Comparison of ENCODE assay signal across 9 cellular contexts in genomic region chr1:10338047-10338446, GRCh38.
DNase-seq lines count a peak whose midpoint lies in the region; ATAC-seq, FAIRE-seq and TF ChIP-seq lines count a peak whose summit lies in the region.
"Had no signal": no experiment of that assay in that cellular context is flagged by ENCODE, and none has a peak within 500 bp of the region (broad histone marks: within the 10 kb centered on the region; RNA-seq: fewer than 3 reads in every experiment).

No MANE protein-coding gene starts in this region.

- no peak overlapping the region for H3K4me3 ChIP-seq in K562
- H3K4me3 ChIP-seq: skin epidermis had no signal

- intact Hi-C loops in K562 (cut with micrococcal nuclease), result loop anchor here (1.0 kb wide), 1 partner anchor 129 kb away; no protein-coding TSS in a partner anchor

- peak; percentile 47 to 73 for TF ChIP-seq RAD21 in K562 (CRISPR knock-in tag; conservative IDR thresholded peaks at IDR 0.05 in 1 of 2, IDR thresholded peaks at IDR 0.05 in 1 of 2)

- H3K79me2 ChIP-seq in K562 (ENCODE audit: control insufficient read depth, insufficient read depth, low read length), result no peaks in the 10 kb centered on the region

- H3K27ac ChIP-seq in K562 (ENCODE audit: extremely low read depth, low read depth, low read length), result no peak overlapping the region
- H3K27ac ChIP-seq: skin epidermis had no signal

- peak; percentile 91 for ATAC-seq in K562
- no peak for ATAC-seq in HG03457 (IDR thresholded peaks at IDR 0.05; ENCODE audit: unreplicated experiment)
- no peak for ATAC-seq in GM21786 (IDR thresholded peaks at IDR 0.05; ENCODE audit: unreplicated experiment)

- peaks cover 22% of the 10 kb centered on the region; the same call in 2 of the 3 replicates for H3K36me3 ChIP-seq in K562 (ENCODE audit: control insufficient read depth, insufficient read depth, low read length)

- no peak overlapping the region for H2AFZ ChIP-seq in K562 (ENCODE audit: low read depth, low read length)

- CTCF ChIA-PET in K562 (lab: Yijun Ruan, JAX; ENCODE audit: low intra/inter-chr PET ratio), result interaction anchor here (0.6 kb wide), 1 partner anchor 354 kb away, joined by 3 read pairs; no protein-coding TSS in a partner anchor

- no peak for FAIRE-seq in K562 (lab: Jason Lieb, UNC)

- H3K4me2 ChIP-seq in K562 (ENCODE audit: insufficient read depth, low read length), result no peak overlapping the region

- peaks cover 0 to 9% of the 10 kb centered on the region in 2 experiments; a peak in 2 of 5 replicates for H3K4me1 ChIP-seq in K562 (replicated peaks in 1 of 2; ENCODE audit: control insufficient read depth in 2 of 2, insufficient read depth in 2 of 2, low read length in 2 of 2)

- in situ Hi-C loops in K562 (cut with MboI), result no loop called here

- 29% methylated on average over 2 of the region's 2 CpGs for WGBS in K562 (ENCODE audit: insufficient coverage, low coverage, missing lambda C conversion rate)

- H3K27me3 ChIP-seq in K562 (ENCODE audit: control insufficient read depth in 2 of 2, insufficient read depth in 2 of 2, low read length in 2 of 2), result no peaks in the 10 kb centered on the region

- no peak overlapping the region for H3K9ac ChIP-seq in K562 (ENCODE audit: insufficient read depth in 1 of 2, low read depth in 2 of 2, low read length in 2 of 2)

- BruUV-seq in K562 (replicated peaks; lab: Mats Ljungman, UMichigan), result no TSS peak

- no peaks in the 10 kb centered on the region for H3K9me3 ChIP-seq in K562 (replicated peaks; ENCODE audit: control insufficient read depth, insufficient read depth, low read depth, low read length)

- POLR2A ChIA-PET in K562 (lab: Yijun Ruan, JAX), result interaction anchor here (1.1 kb wide), 1 partner anchor 12 kb away, joined by 3 read pairs; no protein-coding TSS in a partner anchor

- H3K9me1 ChIP-seq in K562 (ENCODE audit: control insufficient read depth, insufficient read depth, low read length), result no peaks in the 10 kb centered on the region

- DNase-seq in AML-193 (lab: John Stamatoyannopoulos, UW) (peak; percentile 18 to 27), GM19240 (ENCODE audit: insufficient read length, low spot score) (peak; percentile 64), RPMI7951 (ENCODE audit: low read depth) (peak; percentile 29), K562 (ENCODE audit: extremely low read depth in 1 of 4, low spot score in 3 of 4) (peak; percentile 46 to 63 (median 60)), iPS-NIHi11 (ENCODE audit: low spot score) (peak; percentile 75)
- peak; percentile 2 to 23 (median 16) for DNase-seq in stimulated activated CD4-positive, alpha-beta T cell treated with anti-CD3 and anti-CD28 coated beads, Interleukin-12 subunit alpha, Interleukin-12 subunit beta, amount 100 ng/mL, for 48 hours (ENCODE audit: low read depth in 2 of 3, low spot score in 1 of 3)

- no peak for TF ChIP-seq POLR2A in K562 (conservative IDR thresholded peaks at IDR 0.05)

- TF ChIP-seq CTCF in K562 (IDR thresholded peaks at IDR 0.05 in 2 of 3, conservative IDR thresholded peaks at IDR 0.05 in 1 of 3; ENCODE audit: insufficient read depth in 2 of 3, low read depth in 1 of 3, low read length in 3 of 3), result peak; percentile 78 to 86 (median 82)

- no peak for TF ChIP-seq EP300 in K562 (IDR thresholded peaks at IDR 0.05; ENCODE audit: low read length)

- H4K20me1 ChIP-seq in K562 (replicated peaks; ENCODE audit: control insufficient read depth, insufficient read depth, low read length), result no peaks in the 10 kb centered on the region

TF ChIP-seq in K562, 482 proteins besides CTCF, POLR2A, EP300 and RAD21:
- TF ChIP-seq, protein P1, sequence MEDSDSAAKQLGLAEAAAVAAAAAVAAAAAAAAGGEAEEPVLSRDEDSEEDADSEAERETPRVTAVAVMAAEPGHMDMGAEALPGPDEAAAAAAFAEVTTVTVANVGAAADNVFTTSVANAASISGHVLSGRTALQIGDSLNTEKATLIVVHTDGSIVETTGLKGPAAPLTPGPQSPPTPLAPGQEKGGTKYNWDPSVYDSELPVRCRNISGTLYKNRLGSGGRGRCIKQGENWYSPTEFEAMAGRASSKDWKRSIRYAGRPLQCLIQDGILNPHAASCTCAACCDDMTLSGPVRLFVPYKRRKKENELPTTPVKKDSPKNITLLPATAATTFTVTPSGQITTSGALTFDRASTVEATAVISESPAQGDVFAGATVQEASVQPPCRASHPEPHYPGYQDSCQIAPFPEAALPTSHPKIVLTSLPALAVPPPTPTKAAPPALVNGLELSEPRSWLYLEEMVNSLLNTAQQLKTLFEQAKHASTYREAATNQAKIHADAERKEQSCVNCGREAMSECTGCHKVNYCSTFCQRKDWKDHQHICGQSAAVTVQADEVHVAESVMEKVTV (CRISPR knock-in tag; IDR thresholded peaks at IDR 0.05), result peak; percentile 30; the same call in 1 of the 2 replicates
- TF ChIP-seq SMC3 (conservative IDR thresholded peaks at IDR 0.05; ENCODE audit: insufficient read depth, low read depth, low read length) (peak; percentile 70), ARID2 (IDR thresholded peaks at IDR 0.05) (0 out of 2 replicates have a peak, but pooled peaks have one; percentile 23)
- TF ChIP-seq, protein P2, sequence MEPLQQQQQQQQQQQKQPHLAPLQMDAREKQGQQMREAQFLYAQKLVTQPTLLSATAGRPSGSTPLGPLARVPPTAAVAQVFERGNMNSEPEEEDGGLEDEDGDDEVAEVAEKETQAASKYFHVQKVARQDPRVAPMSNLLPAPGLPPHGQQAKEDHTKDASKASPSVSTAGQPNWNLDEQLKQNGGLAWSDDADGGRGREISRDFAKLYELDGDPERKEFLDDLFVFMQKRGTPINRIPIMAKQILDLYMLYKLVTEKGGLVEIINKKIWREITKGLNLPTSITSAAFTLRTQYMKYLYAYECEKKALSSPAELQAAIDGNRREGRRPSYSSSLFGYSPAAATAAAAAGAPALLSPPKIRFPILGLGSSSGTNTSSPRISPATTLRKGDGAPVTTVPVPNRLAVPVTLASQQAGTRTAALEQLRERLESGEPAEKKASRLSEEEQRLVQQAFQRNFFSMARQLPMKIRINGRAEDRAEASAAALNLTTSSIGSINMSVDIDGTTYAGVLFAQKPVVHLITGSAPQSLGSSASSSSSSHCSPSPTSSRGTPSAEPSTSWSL (CRISPR knock-in tag; IDR thresholded peaks at IDR 0.05; ENCODE audit: borderline replicate concordance), result no peak

Comparison
In these comparisons a context has a peak if more than half of its experiments do, and no peak if none do; other contexts are left out.
1. DNase-seq: peak in every context shown above with its lines; median percentile 75 in iPS-NIHi11; 64 in GM19240; 60 in K562; 29 in RPMI7951; 22 in AML-193; 16 in stimulated activated CD4-positive, alpha-beta T cell treated with anti-CD3 and anti-CD28 coated beads, Interleukin-12 subunit alpha, Interleukin-12 subunit beta, amount 100 ng/mL, for 48 hours.